In the genomic region with DNA sequence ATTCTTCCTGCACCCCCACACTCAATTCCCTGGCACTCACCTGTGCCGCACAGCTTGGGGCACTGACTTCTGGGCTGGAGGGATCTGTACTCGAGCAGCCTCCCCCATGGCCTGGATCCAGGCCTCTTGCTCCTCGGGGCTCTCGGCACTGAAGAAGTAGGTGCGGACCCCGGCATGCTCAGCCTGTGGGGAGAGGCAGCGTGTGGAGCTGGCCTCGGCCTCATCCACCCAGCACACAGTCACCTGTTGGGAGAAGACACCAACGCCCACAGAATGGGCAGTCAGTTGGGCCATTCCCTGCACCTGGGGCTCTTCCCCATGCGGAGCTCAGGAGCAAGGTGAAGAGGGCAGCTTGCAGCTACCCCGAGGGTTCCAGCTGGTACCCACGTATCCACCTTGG, we compare ENCODE assay signal across 23 cellular contexts. TPM values are rescaled to one million over a fixed set of nuclear protein-coding genes. Genes with fewer than 3 reads are reported as not detected.
"Had no signal": no experiment of that assay in that cellular context is flagged by ENCODE, and none has a peak within 500 bp of the region (broad histone marks: within the 10 kb centered on the region; RNA-seq: fewer than 3 reads in every experiment).

No MANE protein-coding gene starts in this region.

- H3K36me3 ChIP-seq: SJSA1 had no signal

- H3K27me3 ChIP-seq: SJSA1 had no signal

- H3K9me3 ChIP-seq: SJSA1 had no signal

- H3K4me2 ChIP-seq: KMS-11 had no signal

- ATAC-seq: K562 had no signal

- H3K9ac ChIP-seq: KMS-11 had no signal

- FAIRE-seq: RCC 7860 had no signal

- H3K4me3 ChIP-seq: K562, SJSA1, SK-N-MC had no signal

- H3K27ac ChIP-seq: KMS-11, SJSA1, SK-N-MC had no signal

- DNase-seq: Kasumi-1, MM.1S, NCI-H1092 treated with DMSO at 0.1 percent for 48 hours, NCI-H1436, NCI-H187, NCI-H2029, NCI-H2081 treated with DMSO at 0.1 percent for 48 hours, NCI-H2171, NCI-H226, NCI-H446, NCI-H510A, NCI-H524 treated with DMSO at 0.1 percent for 48 hours, NCI-H69, NCI-H774, Right ventricle myocardium superior, RPMI8226, SIG-M5 had no signal

RNA-seq across cellular contexts. Expression of gene GOLT1A, which starts 47.5 kb away (rescaled TPM):
- total RNA-seq: K562, Right ventricle myocardium superior, SJSA1 had no signal
- polyA plus RNA-seq: IgD-negative memory B cell, K562 had no signal
